Comparison of ENCODE assay signal across 17 cellular contexts in genomic region chr5:92222449-92222848, GRCh38.
DNase-seq lines count a peak whose midpoint lies in the region; ATAC-seq and TF ChIP-seq lines count a peak whose summit lies in the region.
"Had no signal": no experiment of that assay in that cellular context is flagged by ENCODE, and none has a peak within 500 bp of the region (broad histone marks: within the 10 kb centered on the region; RNA-seq: fewer than 3 reads in every experiment).

No MANE protein-coding gene starts in this region.

- H3K36me3 ChIP-seq in OCI-LY1 (ENCODE audit: insufficient read depth, low read length) (no peaks in the 10 kb centered on the region), endodermal cell (ENCODE audit: control insufficient read depth, insufficient read depth, low read length) (no peaks in the 10 kb centered on the region)
- H3K36me3 ChIP-seq: gastroesophageal sphincter had no signal

- DNase-seq in NCI-H82 (lab: John Stamatoyannopoulos, UW) = peak; percentile 7
- no peak for DNase-seq in NCI-H82 treated with DMSO at 0.1 percent for 48 hours (lab: John Stamatoyannopoulos, UW; ENCODE audit: unreplicated experiment)
- DNase-seq in endodermal cell = peak; percentile 61
- no peak for DNase-seq in type B pancreatic cell (ENCODE audit: extremely low spot score, unreplicated experiment)
- no peak for DNase-seq in NCI-H1436 treated with DMSO at 0.1 percent for 48 hours (lab: John Stamatoyannopoulos, UW)
- DNase-seq in activated naive CD4-positive, alpha-beta T cell treated with Interleukin-2 at 50 U/mL for 16 hours = no peak
- DNase-seq: activated CD4-positive, alpha-beta memory T cell treated with anti-CD3 and anti-CD28 coated beads, Interleukin-2, amount 10 ng/mL, durations not matched to agents 7 days and 5 days; DMS153; islet precursor cell; NCI-H1092; NCI-H226; T1000 had no signal

- H3K9me3 ChIP-seq in OCI-LY1 (ENCODE audit: low read length) (no peaks in the 10 kb centered on the region), endodermal cell (ENCODE audit: control insufficient read depth, low read length) (peaks cover 16% of the 10 kb centered on the region)

- TF ChIP-seq CTCF in OCI-LY1 (IDR thresholded peaks at IDR 0.05; ENCODE audit: low read length) = peak; percentile 17; the same call in 1 of the 2 replicates
- peak; percentile 73 for TF ChIP-seq CTCF in endodermal cell (conservative IDR thresholded peaks at IDR 0.05)
- TF ChIP-seq CTCF in type B pancreatic cell (conservative IDR thresholded peaks at IDR 0.05) = peak; percentile 18

- H3K4me1 ChIP-seq in OCI-LY1 (ENCODE audit: insufficient read depth, low read length, severe bottlenecking) (no peaks in the 10 kb centered on the region), endodermal cell (ENCODE audit: control insufficient read depth, insufficient read depth, low read length) (no peaks in the 10 kb centered on the region)
- H3K4me1 ChIP-seq: gastroesophageal sphincter, parathyroid adenoma had no signal

- no peak overlapping the region for H3K4me3 ChIP-seq in OCI-LY1 (ENCODE audit: low read depth, low read length, poor library complexity, severe bottlenecking)
- H3K4me3 ChIP-seq in endodermal cell (ENCODE audit: low read length) = no peak overlapping the region
- H3K4me3 ChIP-seq: gastroesophageal sphincter had no signal

- no peak overlapping the region for H3K4me2 ChIP-seq in OCI-LY1 (ENCODE audit: low read length)

- H3K9ac ChIP-seq in OCI-LY1 (ENCODE audit: low read length) = no peak overlapping the region
- no peak overlapping the region for H3K9ac ChIP-seq in endodermal cell (ENCODE audit: extremely low read depth, low read length, poor library complexity, severe bottlenecking)
- H3K9ac ChIP-seq: parathyroid adenoma had no signal

- H3K79me2 ChIP-seq in OCI-LY1 (ENCODE audit: insufficient read depth, low read length) = no peaks in the 10 kb centered on the region
- H3K79me2 ChIP-seq: parathyroid adenoma had no signal

- H3K27me3 ChIP-seq in OCI-LY1 (ENCODE audit: insufficient read depth, low read length) (no peaks in the 10 kb centered on the region), endodermal cell (ENCODE audit: control insufficient read depth, insufficient read depth, low read length, poor library complexity, severe bottlenecking) (no peaks in the 10 kb centered on the region)
- H3K27me3 ChIP-seq: gastroesophageal sphincter had no signal

- no peaks in the 10 kb centered on the region for H3K27me3 Mint-ChIP-seq in endodermal cell (ENCODE audit: insufficient read depth)
- no peaks in the 10 kb centered on the region for H3K27me3 Mint-ChIP-seq in type B pancreatic cell
- H3K27me3 Mint-ChIP-seq: activated CD4-positive, alpha-beta memory T cell treated with anti-CD3 and anti-CD28 coated beads, Interleukin-2, amount 10 ng/mL, durations not matched to agents 7 days and 5 days; activated T-helper 17 cell treated with anti-CD3 and anti-CD28 coated beads, Interleukin-2, amount 50 U/mL, for 72 hours had no signal

- peaks cover 32% of the 10 kb centered on the region for H3K9me3 Mint-ChIP-seq in endodermal cell
- no peaks in the 10 kb centered on the region for H3K9me3 Mint-ChIP-seq in type B pancreatic cell

- H3K4me1 Mint-ChIP-seq in endodermal cell = no peaks in the 10 kb centered on the region
- no peaks in the 10 kb centered on the region for H3K4me1 Mint-ChIP-seq in type B pancreatic cell (ENCODE audit: unreplicated experiment)
- H3K4me1 Mint-ChIP-seq: activated CD4-positive, alpha-beta memory T cell treated with anti-CD3 and anti-CD28 coated beads, Interleukin-2, amount 10 ng/mL, durations not matched to agents 7 days and 5 days; activated T-helper 17 cell treated with anti-CD3 and anti-CD28 coated beads, Interleukin-2, amount 50 U/mL, for 72 hours had no signal

- H3K27ac ChIP-seq in OCI-LY1 (ENCODE audit: low read depth, low read length, poor library complexity, severe bottlenecking) (no peak overlapping the region), endodermal cell (ENCODE audit: low read depth, low read length) (no peak overlapping the region)
- H3K27ac ChIP-seq: gastroesophageal sphincter, parathyroid adenoma had no signal

- H3F3A ChIP-seq in OCI-LY1 (ENCODE audit: insufficient read depth, low read length) = no peaks in the 10 kb centered on the region

- no peak overlapping the region for H2AFZ ChIP-seq in OCI-LY1 (ENCODE audit: low read length)
- H2AFZ ChIP-seq: parathyroid adenoma had no signal

- H3K36me3 Mint-ChIP-seq in endodermal cell (ENCODE audit: low read depth) = peaks cover 6% of the 10 kb centered on the region
- H3K36me3 Mint-ChIP-seq in type B pancreatic cell = no peaks in the 10 kb centered on the region

- no peaks in the 10 kb centered on the region for H3K9me2 ChIP-seq in OCI-LY1 (ENCODE audit: low read depth, low read length)

- WGBS in endodermal cell (ENCODE audit: insufficient coverage in 1 of 2, insufficient read length in 1 of 2), 2 experiments = 88% methylated on average over 1 of the region's 1 CpG; no CpG with 5 or more reads in 1 of the 2 experiments

- H3K27ac Mint-ChIP-seq in endodermal cell (no peak overlapping the region), type B pancreatic cell (no peak overlapping the region)
- H3K27ac Mint-ChIP-seq: activated CD4-positive, alpha-beta memory T cell treated with anti-CD3 and anti-CD28 coated beads, Interleukin-2, amount 10 ng/mL, durations not matched to agents 7 days and 5 days; activated T-helper 17 cell treated with anti-CD3 and anti-CD28 coated beads, Interleukin-2, amount 50 U/mL, for 72 hours had no signal

- ATAC-seq in HG02870 (IDR thresholded peaks at IDR 0.05; ENCODE audit: unreplicated experiment) = no peak
- ATAC-seq: activated T-helper 17 cell treated with anti-CD3 and anti-CD28 coated beads, Interleukin-2, amount 50 U/mL, for 72 hours; gastroesophageal sphincter had no signal

- no peak overlapping the region for H3K4me3 Mint-ChIP-seq in endodermal cell
- H3K4me3 Mint-ChIP-seq in type B pancreatic cell = no peak overlapping the region
- H3K4me3 Mint-ChIP-seq: activated CD4-positive, alpha-beta memory T cell treated with anti-CD3 and anti-CD28 coated beads, Interleukin-2, amount 10 ng/mL, durations not matched to agents 7 days and 5 days; activated T-helper 17 cell treated with anti-CD3 and anti-CD28 coated beads, Interleukin-2, amount 50 U/mL, for 72 hours had no signal

- H4K20me1 ChIP-seq in OCI-LY1 (ENCODE audit: insufficient read depth, low read length) = no peaks in the 10 kb centered on the region

Comparison
In these comparisons a context has a peak if more than half of its experiments do, and no peak if none do; other contexts are left out.
1. DNase-seq: peak in NCI-H82 (single experiment) and endodermal cell (single experiment); none in NCI-H82 treated with DMSO at 0.1 percent for 48 hours (single experiment), type B pancreatic cell (single experiment), NCI-H1436 treated with DMSO at 0.1 percent for 48 hours (single experiment) and activated naive CD4-positive, alpha-beta T cell treated with Interleukin-2 at 50 U/mL for 16 hours (single experiment).
2. CTCF ChIP-seq: peak in every context shown above with its lines; median percentile 73 in endodermal cell; 18 in type B pancreatic cell; 17 in OCI-LY1.